8 cellular contexts compared by ENCODE assay signal in genomic region chr18:31498450-31499156, GRCh38. TPM values are rescaled to one million over a fixed set of nuclear protein-coding genes. Genes with fewer than 3 reads are reported as not detected.
A peak's percentile ranks its signal among the peaks of the same experiment; 100 is the strongest.
DNase-seq lines count a peak whose midpoint lies in the region; ATAC-seq, FAIRE-seq and TF ChIP-seq lines count a peak whose summit lies in the region.

No MANE protein-coding gene starts in this region.

- peak overlapping the region; percentile 92 for H3K9ac ChIP-seq in GM12878 (ENCODE audit: control insufficient read depth, insufficient read depth, low read length)

- peaks cover 7% of the 10 kb centered on the region for H3K4me1 Mint-ChIP-seq in activated T-cell treated with anti-CD3 and anti-CD28 coated beads, Interleukin-2, amount 50 U/mL, for 4 hours (ENCODE audit: low read depth)

- H3K79me2 ChIP-seq in GM12878 (ENCODE audit: control insufficient read depth, insufficient read depth, low read length): peaks cover 24% of the 10 kb centered on the region

- intact Hi-C loops in GM12878 (cut with micrococcal nuclease; ENCODE audit: unreplicated experiment): loop anchor here (5.0 to 10.0 kb wide), 2 partner anchors 159 to 264 kb away; no protein-coding TSS in a partner anchor
- intact Hi-C loops in lower lobe of right lung (cut with DNase I): no loop called here
- intact Hi-C loops in uterus (cut with DNase I; ENCODE audit: low total_unique reads): no loop called here

- CTCF ChIA-PET in GM12878 (lab: Yijun Ruan, JAX): interaction anchor here (1.3 kb wide), 1 partner anchor 148 kb away, joined by 4 read pairs; no protein-coding TSS in a partner anchor

- no peaks in the 10 kb centered on the region for H3K36me3 ChIP-seq in GM12878 (ENCODE audit: control insufficient read depth in 2 of 2, insufficient read depth in 2 of 2, low read length in 1 of 2)
- no peaks in the 10 kb centered on the region for H3K36me3 ChIP-seq in lower lobe of right lung
- no peaks in the 10 kb centered on the region for H3K36me3 ChIP-seq in uterus

- peak overlapping the region; percentile 88 for H3K4me3 ChIP-seq in GM12878
- H3K4me3 ChIP-seq in lower lobe of right lung: peak overlapping the region; percentile 61
- H3K4me3 ChIP-seq in uterus: peak overlapping the region; percentile 36 to 52

- no TSS peak for BruUV-seq in GM12878 (replicated peaks; lab: Mats Ljungman, UMichigan)

- H3K9me3 ChIP-seq in GM12878 (replicated peaks; ENCODE audit: control insufficient read depth, insufficient read depth, low read length): no peaks in the 10 kb centered on the region
- H3K9me3 ChIP-seq in lower lobe of right lung: no peaks in the 10 kb centered on the region
- no peaks in the 10 kb centered on the region for H3K9me3 ChIP-seq in uterus

- peak overlapping the region; percentile 88 for H2AFZ ChIP-seq in GM12878 (ENCODE audit: control insufficient read depth, low read depth, low read length)

- H3K4me1 ChIP-seq in GM12878 (ENCODE audit: control insufficient read depth, insufficient read depth, low read length) (peaks cover 3% of the 10 kb centered on the region), lower lobe of right lung (peaks cover 8% of the 10 kb centered on the region), uterus (no peaks in the 10 kb centered on the region)

- no peak for FAIRE-seq in GM12878 (lab: Jason Lieb, UNC)

- no peak for TF ChIP-seq CTCF in GM12878 (IDR thresholded peaks at IDR 0.05 in 2 of 3, conservative IDR thresholded peaks at IDR 0.05 in 1 of 3; ENCODE audit: control insufficient read depth in 2 of 3, extremely low read depth in 1 of 3, insufficient read depth in 1 of 3, low read depth in 3 of 3, low read length in 3 of 3)
- no peak for TF ChIP-seq CTCF in lower lobe of right lung (IDR thresholded peaks at IDR 0.05)
- TF ChIP-seq CTCF in uterus (IDR thresholded peaks at IDR 0.05): no peak

- peak overlapping the region; percentile 87 for H3K4me2 ChIP-seq in GM12878 (ENCODE audit: control insufficient read depth, insufficient read depth)

- ATAC-seq in activated T-cell treated with anti-CD3 and anti-CD28 coated beads, Interleukin-2, amount 50 U/mL, for 4 hours: peak in 1 of 2 donors; percentile 16
- ATAC-seq in HG03469 (IDR thresholded peaks at IDR 0.05; ENCODE audit: unreplicated experiment) (peak; percentile 1), GM12878 (peak; percentile 24), lower lobe of right lung (peak in 1 of 2 donors; percentile 57)

- SMC1A ChIA-PET in GM12878 (lab: Charles Lee; ENCODE audit: uncharacterized antibody, unreplicated experiment): interaction anchor here (2.3 to 5.2 kb wide), 4 partner anchors 8 to 160 kb away, joined by 7 to 53 read pairs (median 20); no protein-coding TSS in a partner anchor

- H4K20me1 ChIP-seq in GM12878 (ENCODE audit: control insufficient read depth, insufficient read depth): no peaks in the 10 kb centered on the region

- peaks cover 37% of the 10 kb centered on the region for H3K27me3 Mint-ChIP-seq in activated T-cell treated with anti-CD3 and anti-CD28 coated beads, Interleukin-2, amount 50 U/mL, for 4 hours (ENCODE audit: low read depth)

- DNase-seq in activated T-cell treated with anti-CD3 and anti-CD28 coated beads, Interleukin-2, amount 50 U/mL, for 4 hours: no peak
- no peak for DNase-seq in activated T-cell treated with anti-CD3 and anti-CD28 coated beads, Interleukin-2, amount 50 U/mL, for 48 hours
- DNase-seq in GM12878 (ENCODE audit: low read depth, low spot score) (no peak), lower lobe of right lung (no peak), uterus (peak in 1 of 2 donors; percentile 15), retina (no peak), dedifferentiated amniotic fluid mesenchymal stem cell (ENCODE audit: extremely low spot score) (no peak)

- H3K4me3 Mint-ChIP-seq in activated T-cell treated with anti-CD3 and anti-CD28 coated beads, Interleukin-2, amount 50 U/mL, for 4 hours: peak overlapping the region; percentile 70

- WGBS in GM12878 (ENCODE audit: insufficient coverage, insufficient replicate concordance, low lambda C conversion rate, missing lambda C conversion rate): 9% methylated on average over 23 of the region's 25 CpGs

- peak overlapping the region; percentile 79 for H3K27ac ChIP-seq in GM12878 (ENCODE audit: control insufficient read depth, insufficient read depth)
- peak overlapping the region; percentile 77 for H3K27ac ChIP-seq in lower lobe of right lung
- H3K27ac ChIP-seq in uterus: peak overlapping the region in 1 of 2 donors; percentile 48

- POLR2A ChIA-PET in GM12878 (lab: Charles Lee): interaction anchor here (3.1 kb wide), 1 partner anchor 8 kb away, joined by 35 read pairs; no protein-coding TSS in a partner anchor

- no peak for TF ChIP-seq RAD21 in GM12878 (IDR thresholded peaks at IDR 0.05; ENCODE audit: insufficient read depth, low read depth, low read length)

- no peaks in the 10 kb centered on the region for H3K36me3 Mint-ChIP-seq in activated T-cell treated with anti-CD3 and anti-CD28 coated beads, Interleukin-2, amount 50 U/mL, for 4 hours (ENCODE audit: insufficient read depth)

- in situ Hi-C loops in GM12878 (cut with MboI): no loop called here

- H3K27me3 ChIP-seq in GM12878 (replicated peaks in 1 of 2; ENCODE audit: control insufficient read depth in 2 of 2, insufficient read depth in 2 of 2, low read length in 1 of 2) (no peaks in the 10 kb centered on the region), lower lobe of right lung (ENCODE audit: low read depth) (peaks cover 42% of the 10 kb centered on the region), uterus (no peaks in the 10 kb centered on the region)

- RAD21 ChIA-PET in GM12878 (lab: Charles Lee; ENCODE audit: unreplicated experiment): interaction anchor here (2.9 to 3.0 kb wide), 2 partner anchors 8 to 74 kb away, joined by 16 to 33 read pairs; no protein-coding TSS in a partner anchor

- no peak for TF ChIP-seq POLR2A in GM12878 (IDR thresholded peaks at IDR 0.05; ENCODE audit: low read depth, low read length)
- no peak for TF ChIP-seq POLR2A in uterus (IDR thresholded peaks at IDR 0.05)

- H3K9me3 Mint-ChIP-seq in activated T-cell treated with anti-CD3 and anti-CD28 coated beads, Interleukin-2, amount 50 U/mL, for 4 hours: peaks cover 4% of the 10 kb centered on the region

- TF ChIP-seq EP300 in GM12878 (IDR thresholded peaks at IDR 0.05; ENCODE audit: borderline replicate concordance in 1 of 2, control insufficient read depth in 1 of 2, low read depth in 2 of 2, low read length in 2 of 2): no peak

TF ChIP-seq in GM12878, 131 proteins besides CTCF, POLR2A, EP300 and RAD21 (continues in another document):
- TF ChIP-seq, protein P1, sequence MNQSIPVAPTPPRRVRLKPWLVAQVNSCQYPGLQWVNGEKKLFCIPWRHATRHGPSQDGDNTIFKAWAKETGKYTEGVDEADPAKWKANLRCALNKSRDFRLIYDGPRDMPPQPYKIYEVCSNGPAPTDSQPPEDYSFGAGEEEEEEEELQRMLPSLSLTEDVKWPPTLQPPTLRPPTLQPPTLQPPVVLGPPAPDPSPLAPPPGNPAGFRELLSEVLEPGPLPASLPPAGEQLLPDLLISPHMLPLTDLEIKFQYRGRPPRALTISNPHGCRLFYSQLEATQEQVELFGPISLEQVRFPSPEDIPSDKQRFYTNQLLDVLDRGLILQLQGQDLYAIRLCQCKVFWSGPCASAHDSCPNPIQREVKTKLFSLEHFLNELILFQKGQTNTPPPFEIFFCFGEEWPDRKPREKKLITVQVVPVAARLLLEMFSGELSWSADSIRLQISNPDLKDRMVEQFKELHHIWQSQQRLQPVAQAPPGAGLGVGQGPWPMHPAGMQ (IDR thresholded peaks at IDR 0.05; ENCODE audit: borderline replicate concordance): no peak
- peak; percentile 54 for TF ChIP-seq KLF5 (IDR thresholded peaks at IDR 0.05; ENCODE audit: partially characterized antibody)

RNA-seq across cellular contexts. Expression of gene DSG2, which starts 0.6 kb away (rescaled TPM):
- total RNA-seq in activated T-cell treated with anti-CD3 and anti-CD28 coated beads, Interleukin-2, amount 50 U/mL, for 4 hours: under 1 TPM; 0.24 to 0.33 (median 0.27) TPM
- total RNA-seq in GM12878 (2013; cell fraction: nucleolus; rRNA removed): 101 and 102 TPM in 2 replicates
- total RNA-seq in GM12878 (2014; rRNA removed): 23.7 and 26.1 TPM in 2 replicates
- 35.7 and 39.3 TPM in 2 replicates for total RNA-seq in GM12878 (2014; rRNA removed; fragmentation: Illumina TruSeq; extraction: Trizol)
- total RNA-seq in GM12878 (2021): 30.5 and 30.9 TPM in 2 replicates
- polyA plus RNA-seq in GM12878 (2011; ENCODE audit: low read depth): 10.1 TPM
- 40.5 and 48.9 TPM in 2 replicates for polyA plus RNA-seq in GM12878 (2011; rRNA removed)
- 24.6 and 26.8 TPM in 2 replicates for polyA plus RNA-seq in GM12878 (2011; cell fraction: cytosol; rRNA removed)
- polyA plus RNA-seq in GM12878 (2011; cell fraction: nucleus; rRNA removed): 8.8 and 10.6 TPM in 2 replicates
- polyA plus RNA-seq in GM12878 (2012): 11.3 and 16.8 TPM in 2 replicates
- polyA plus RNA-seq in GM12878 (2014; fragmentation: Illumina TruSeq; extraction: Trizol): 46.2 and 53.5 TPM in 2 replicates
- polyA plus RNA-seq in GM12878 (2014; fragmentation: Nextera tagmentation; extraction: Ambion mirVana): 10 to 100 TPM; 11.7 to 12.7 TPM
- polyA plus RNA-seq in GM12878 (2014; rRNA removed): 23.1 and 28.5 TPM in 2 replicates
- polyA plus RNA-seq in GM12878 (2016; fragmentation: Nextera tagmentation; extraction: Ambion mirVana): 10 to 100 TPM; 25.2 to 27.4 TPM
- 34.2 and 41.7 TPM in 2 replicates for polyA minus RNA-seq in GM12878 (2011; rRNA and poly(A)+ RNA removed)
- polyA minus RNA-seq in GM12878 (2011; cell fraction: cytosol; rRNA and poly(A)+ RNA removed): 15.5 and 16.0 TPM in 2 replicates
- 7.5 and 12.2 TPM in 2 replicates for polyA minus RNA-seq in GM12878 (2011; cell fraction: nucleus; rRNA and poly(A)+ RNA removed)
- total RNA-seq in lower lobe of right lung: 27.6 TPM
- total RNA-seq in uterus: 10 to 100 TPM in 1 of 4 donors, 1 to 10 TPM in 3; 3.5 to 25.0 (median 7.9) TPM

RNA-seq across cellular contexts. Expression of gene DSG3, which starts 51.1 kb away (rescaled TPM):
- not detected for total RNA-seq in activated T-cell treated with anti-CD3 and anti-CD28 coated beads, Interleukin-2, amount 50 U/mL, for 4 hours
- total RNA-seq in GM12878 (2013; cell fraction: nucleolus; rRNA removed): not detected in 2 replicates
- total RNA-seq in GM12878 (2014; rRNA removed) (0.28 and 0.49 TPM in 2 replicates), GM12878 (2014; rRNA removed; fragmentation: Illumina TruSeq; extraction: Trizol) (0.36 and 0.41 TPM in 2 replicates), GM12878 (2021) (0.24 and 0.31 TPM in 2 replicates), lower lobe of right lung (not detected), uterus (under 1 TPM in 2 of 4 donors, not detected in 2; 0.07 to 0.12 TPM)
- not detected for polyA plus RNA-seq in GM12878 (2011; ENCODE audit: low read depth)
- polyA plus RNA-seq in GM12878 (2011; rRNA removed) (0.01 TPM in 1 of 2 replicates, not detected in the other), GM12878 (2014; fragmentation: Illumina TruSeq; extraction: Trizol) (0.27 and 0.34 TPM in 2 replicates), GM12878 (2014; fragmentation: Nextera tagmentation; extraction: Ambion mirVana) (under 1 TPM; 0.05 to 0.14 TPM), GM12878 (2014; rRNA removed) (0.16 and 0.32 TPM in 2 replicates), GM12878 (2016; fragmentation: Nextera tagmentation; extraction: Ambion mirVana) (under 1 TPM; 0.21 to 0.31 TPM)
- polyA plus RNA-seq in GM12878 (2011; cell fraction: cytosol; rRNA removed): not detected in 2 replicates
- 0.03 TPM in 1 of 2 replicates, not detected in the other for polyA plus RNA-seq in GM12878 (2011; cell fraction: nucleus; rRNA removed)
- polyA plus RNA-seq in GM12878 (2012): not detected in 2 replicates
- 0.07 TPM in 1 of 2 replicates, not detected in the other for polyA minus RNA-seq in GM12878 (2011; rRNA and poly(A)+ RNA removed)
- not detected in 2 replicates for polyA minus RNA-seq in GM12878 (2011; cell fraction: cytosol; rRNA and poly(A)+ RNA removed)
- polyA minus RNA-seq in GM12878 (2011; cell fraction: nucleus; rRNA and poly(A)+ RNA removed): not detected in 2 replicates
